In genomic region chr11:96198466-96198808, GRCh38 we compare ENCODE assay signal across 9 cellular contexts.
A peak's percentile ranks its signal among the peaks of the same experiment; 100 is the strongest.
DNase-seq lines count a peak whose midpoint lies in the region; ATAC-seq and TF ChIP-seq lines count a peak whose summit lies in the region.
"Had no signal": no experiment of that assay in that cellular context is flagged by ENCODE, and none has a peak within 500 bp of the region (broad histone marks: within the 10 kb centered on the region; RNA-seq: fewer than 3 reads in every experiment).

No MANE protein-coding gene starts in this region.

- H3K36me3 Mint-ChIP-seq in chondrocyte (ENCODE audit: low read depth) = no peaks in the 10 kb centered on the region
- no peaks in the 10 kb centered on the region for H3K36me3 Mint-ChIP-seq in Caco-2 (ENCODE audit: insufficient read depth, unreplicated experiment)

- no peaks in the 10 kb centered on the region for H3K9me3 ChIP-seq in Caco-2

- intact Hi-C loops in Caco-2 (cut with micrococcal nuclease; ENCODE audit: unreplicated experiment) = no loop called here

- no peaks in the 10 kb centered on the region for H3K36me3 ChIP-seq in Caco-2 (ENCODE audit: control insufficient read depth, insufficient read depth, low read length)

- H3K27ac Mint-ChIP-seq in chondrocyte (ENCODE audit: unreplicated experiment) (peak overlapping the region; percentile 50), Caco-2 (ENCODE audit: unreplicated experiment) (no peak overlapping the region)

- peaks cover 30% of the 10 kb centered on the region for H3K4me1 ChIP-seq in Caco-2

- H3K9me3 Mint-ChIP-seq in chondrocyte (ENCODE audit: low read depth) (no peaks in the 10 kb centered on the region), Caco-2 (ENCODE audit: unreplicated experiment) (no peaks in the 10 kb centered on the region)

- TF ChIP-seq CTCF in chondrocyte (IDR thresholded peaks at IDR 0.05) = no peak
- no peak for TF ChIP-seq CTCF in Caco-2 (IDR thresholded peaks at IDR 0.05; ENCODE audit: insufficient read depth in 1 of 2, low read depth in 1 of 2, low read length in 1 of 2, severe bottlenecking in 1 of 2, unreplicated experiment in 1 of 2)

- ATAC-seq in GM18511 (IDR thresholded peaks at IDR 0.05; ENCODE audit: unreplicated experiment) (peak; percentile 43), GM21390 (IDR thresholded peaks at IDR 0.05; ENCODE audit: unreplicated experiment) (peak; percentile 40), HG03280 (IDR thresholded peaks at IDR 0.05; ENCODE audit: unreplicated experiment) (peak; percentile 17)

- H3K27me3 ChIP-seq in Caco-2 (replicated peaks; ENCODE audit: control insufficient read depth, insufficient read depth, low read length) = no peaks in the 10 kb centered on the region

- CTCF ChIA-PET in Caco-2 (lab: Charles Lee) = interaction anchor here (1.2 kb wide), 1 partner anchor 145 kb away, joined by 3 read pairs; the partner anchor contains the start of gene MAML2

- no TSS peak for BruUV-seq in Caco-2 (replicated peaks; lab: Mats Ljungman, UMichigan)

- peaks cover 78% of the 10 kb centered on the region for H3K4me1 Mint-ChIP-seq in chondrocyte (ENCODE audit: low read depth)
- peaks cover 31% of the 10 kb centered on the region for H3K4me1 Mint-ChIP-seq in Caco-2 (ENCODE audit: low read depth, unreplicated experiment)

- no peak overlapping the region for H3K4me3 ChIP-seq in Caco-2 (ENCODE audit: low read depth, low read length)

- H3K4me3 Mint-ChIP-seq in chondrocyte (ENCODE audit: unreplicated experiment) (no peak overlapping the region), Caco-2 (ENCODE audit: unreplicated experiment) (no peak overlapping the region)

- DNase-seq in chondrocyte (ENCODE audit: low spot score) = no peak
- no peak for DNase-seq in 8988T
- no peak for DNase-seq in SW480 (ENCODE audit: low spot score)
- DNase-seq in nucleus accumbens (lab: John Stamatoyannopoulos, UW) = no peak
- DNase-seq in Caco-2 = no peak
- DNase-seq: effector CD4-positive, alpha-beta T cell had no signal

- H3K27me3 Mint-ChIP-seq in chondrocyte (ENCODE audit: low read depth) = no peaks in the 10 kb centered on the region
- no peaks in the 10 kb centered on the region for H3K27me3 Mint-ChIP-seq in Caco-2 (ENCODE audit: insufficient read depth, unreplicated experiment)

- POLR2A ChIA-PET in Caco-2 (lab: Charles Lee) = no interaction called here
